In genomic region chr10:3829193-3830050, GRCh38 we compare ENCODE assay signal across 9 cellular contexts. TPM values are rescaled to one million over a fixed set of nuclear protein-coding genes. Genes with fewer than 3 reads are reported as not detected.
DNase-seq lines count a peak whose midpoint lies in the region; ATAC-seq and TF ChIP-seq lines count a peak whose summit lies in the region.
"Had no signal": no experiment of that assay in that cellular context is flagged by ENCODE, and none has a peak within 500 bp of the region (broad histone marks: within the 10 kb centered on the region; RNA-seq: fewer than 3 reads in every experiment).

No MANE protein-coding gene starts in this region.

- H2AK5ac ChIP-seq in mesenchymal stem cell (ENCODE audit: low read length, severe bottlenecking): peak overlapping the region; percentile 89

- peak overlapping the region; percentile 80 for H2BK120ac ChIP-seq in mesenchymal stem cell (ENCODE audit: low read depth, low read length)

- peak overlapping the region in 1 of 2 experiments; percentile 73 for H3K14ac ChIP-seq in mesenchymal stem cell (ENCODE audit: low read length in 2 of 2)

- H2BK15ac ChIP-seq in mesenchymal stem cell (ENCODE audit: low read depth, poor library complexity, severe bottlenecking): peak overlapping the region; percentile 85

- peak overlapping the region; percentile 98 for H4K8ac ChIP-seq in mesenchymal stem cell (ENCODE audit: low read length)

- H3K36me3 Mint-ChIP-seq in MCF 10A (ENCODE audit: insufficient read depth, unreplicated experiment): no peaks in the 10 kb centered on the region

- H3K4ac ChIP-seq in mesenchymal stem cell (ENCODE audit: low read depth in 1 of 2, low read length in 2 of 2): peak overlapping the region; percentile 3 to 90

- no TSS peak for BruUV-seq in MCF 10A (replicated peaks; lab: Mats Ljungman, UMichigan)

- no peak overlapping the region for H3K23ac ChIP-seq in mesenchymal stem cell (ENCODE audit: low read length in 2 of 2)

- no peak overlapping the region for H2BK5ac ChIP-seq in mesenchymal stem cell (ENCODE audit: low read depth, low read length, poor library complexity, severe bottlenecking)

- CTCF ChIA-PET in MCF 10A (lab: Yijun Ruan, JAX): interaction anchor here (0.9 kb wide), 1 partner anchor 426 kb away, joined by 3 read pairs; no protein-coding TSS in a partner anchor

- TF ChIP-seq POLR2A in uterus (IDR thresholded peaks at IDR 0.05): no peak

- H3K4me3 ChIP-seq in mesenchymal stem cell (ENCODE audit: insufficient read depth in 1 of 2, low read depth in 1 of 2, low read length in 2 of 2) (peak overlapping the region in 1 of 2 experiments; percentile 77), uterus (peak overlapping the region; percentile 36 to 44)

- H3K79me1 ChIP-seq in mesenchymal stem cell (replicated peaks; ENCODE audit: low read length, poor library complexity, severe bottlenecking): peaks cover 2% of the 10 kb centered on the region

- POLR2A ChIA-PET in MCF 10A (lab: Yijun Ruan, JAX): interaction anchor here (0.7 to 9.5 kb wide), 18 partner anchors 8 to 886 kb away, joined by 3 to 150 read pairs (median 6); partner anchors contain the start of gene KLF6

- H3K27me3 ChIP-seq in mesenchymal stem cell (ENCODE audit: control insufficient read depth in 1 of 2, insufficient read depth in 1 of 2, low read length in 2 of 2) (no peaks in the 10 kb centered on the region), uterus (no peaks in the 10 kb centered on the region)

- WGBS in mesenchymal stem cell: 68% methylated on average over 4 of the region's 7 CpGs

- intact Hi-C loops in Right ventricle myocardium superior (cut with DNase I) (no loop called here), left cardiac atrium (cut with DNase I) (no loop called here), MCF 10A (cut with micrococcal nuclease) (loop anchor here (2.0 kb wide), 1 partner anchor 19 kb away; no protein-coding TSS in a partner anchor), uterus (cut with DNase I; ENCODE audit: low total_unique reads) (no loop called here)

- ATAC-seq in Right ventricle myocardium superior (ENCODE audit: poor library complexity) (peak; percentile 9), left cardiac atrium (no peak), left lobe of liver (no peak)

- no peaks in the 10 kb centered on the region for H3K36me3 ChIP-seq in mesenchymal stem cell (ENCODE audit: control insufficient read depth in 1 of 2, insufficient read depth in 2 of 2, low read depth in 1 of 2, low read length in 2 of 2)
- H3K36me3 ChIP-seq in uterus: no peaks in the 10 kb centered on the region

- H2BK12ac ChIP-seq in mesenchymal stem cell (ENCODE audit: low read length in 2 of 2): peak overlapping the region; percentile 94 to 97

- no peak for DNase-seq in Right ventricle myocardium superior
- no peak for DNase-seq in left cardiac atrium
- DNase-seq in MCF 10A (ENCODE audit: unreplicated experiment): no peak
- DNase-seq in mesenchymal stem cell: no peak
- DNase-seq in uterus: no peak
- DNase-seq in A172 (ENCODE audit: low spot score): no peak
- DNase-seq in MV-4-11 (lab: John Stamatoyannopoulos, UW): no peak
- no peak for DNase-seq in left lobe of liver (ENCODE audit: low spot score)
- DNase-seq: DMS79 treated with DMSO at 0.1 percent for 48 hours had no signal

- H3K4me3 Mint-ChIP-seq in MCF 10A (ENCODE audit: unreplicated experiment): peak overlapping the region; percentile 52

- peak overlapping the region; percentile 90 to 98 for H3K18ac ChIP-seq in mesenchymal stem cell (ENCODE audit: low read depth in 1 of 2, low read length in 2 of 2)

- peaks cover 25% of the 10 kb centered on the region for H3K4me1 Mint-ChIP-seq in MCF 10A (ENCODE audit: insufficient read depth, unreplicated experiment)

- no peaks in the 10 kb centered on the region for H3K27me3 Mint-ChIP-seq in MCF 10A (ENCODE audit: insufficient read depth, unreplicated experiment)

- H4K91ac ChIP-seq in mesenchymal stem cell (ENCODE audit: low read length): peak overlapping the region; percentile 98

- peak overlapping the region; percentile 69 for H3K27ac Mint-ChIP-seq in MCF 10A (ENCODE audit: low read depth, unreplicated experiment)

- H3K4me1 ChIP-seq in mesenchymal stem cell (ENCODE audit: control insufficient read depth, insufficient read depth, low read depth, low read length) (peaks cover 25% of the 10 kb centered on the region), uterus (no peaks in the 10 kb centered on the region)

- TF ChIP-seq CTCF in MCF 10A (IDR thresholded peaks at IDR 0.05; ENCODE audit: unreplicated experiment): no peak
- no peak for TF ChIP-seq CTCF in uterus (IDR thresholded peaks at IDR 0.05)

- peak overlapping the region; percentile 68 for H2AFZ ChIP-seq in mesenchymal stem cell (ENCODE audit: low read depth, low read length)

- peak overlapping the region; percentile 97 for H3K9ac ChIP-seq in mesenchymal stem cell (ENCODE audit: low read length)

- H3K9me3 ChIP-seq in mesenchymal stem cell (ENCODE audit: control insufficient read depth, low read length): no peaks in the 10 kb centered on the region
- no peaks in the 10 kb centered on the region for H3K9me3 ChIP-seq in uterus

- H3K27ac ChIP-seq in mesenchymal stem cell (ENCODE audit: low read length, poor library complexity, severe bottlenecking) (peak overlapping the region; percentile 83), uterus (peak overlapping the region; percentile 74 to 87)

- H3K9me3 Mint-ChIP-seq in MCF 10A (ENCODE audit: unreplicated experiment): no peaks in the 10 kb centered on the region

- no peak overlapping the region for H3K4me2 ChIP-seq in mesenchymal stem cell (ENCODE audit: low read length, poor library complexity, severe bottlenecking)

RNA-seq across cellular contexts. Expression of gene KLF6, which starts 44.4 kb away (rescaled TPM):
- total RNA-seq in Right ventricle myocardium superior (60.2 TPM), left cardiac atrium (10 to 100 TPM; 76.3 to 78.7 TPM), MCF 10A (2022) (253 and 282 TPM in 2 replicates), uterus (100 to 1,000 TPM in 2 of 4 donors, 10 to 100 TPM in 2; 47.9 to 128 (median 87.4) TPM), left lobe of liver (27.3 TPM)
- 195 TPM for polyA plus RNA-seq in mesenchymal stem cell (2013, experiment 1 of 2)
- polyA plus RNA-seq in mesenchymal stem cell (2013, experiment 2 of 2): 183 TPM
- total RNA-seq in A172 (2014; rRNA removed; shearing (Covaris generic)): 20.3 and 20.4 TPM in 2 replicates
